ENCODE assay signal across 8 cellular contexts in genomic region chr14:22084393-22085281, GRCh38.
DNase-seq lines count a peak whose midpoint lies in the region; ATAC-seq, FAIRE-seq and TF ChIP-seq lines count a peak whose summit lies in the region.

No MANE protein-coding gene starts in this region.

- FAIRE-seq in GM12891 (lab: Jason Lieb, UNC), result peak; percentile 13

- no peak for ATAC-seq in GM21723 (IDR thresholded peaks at IDR 0.05; ENCODE audit: unreplicated experiment)

- no peaks in the 10 kb centered on the region for H3K27me3 Mint-ChIP-seq in activated naive CD8-positive, alpha-beta T cell

- H3K9me3 Mint-ChIP-seq in activated naive CD8-positive, alpha-beta T cell (ENCODE audit: low read depth), result no peaks in the 10 kb centered on the region

- no peak for TF ChIP-seq POLR2A in GM12891 (IDR thresholded peaks at IDR 0.05; ENCODE audit: low read depth, low read length)

- peak overlapping the region; percentile 80 for H3K27ac Mint-ChIP-seq in activated naive CD8-positive, alpha-beta T cell

- H3K36me3 Mint-ChIP-seq in activated naive CD8-positive, alpha-beta T cell, result no peaks in the 10 kb centered on the region

- peaks cover 29% of the 10 kb centered on the region for H3K4me1 Mint-ChIP-seq in activated naive CD8-positive, alpha-beta T cell (ENCODE audit: low read depth)

- peak overlapping the region; percentile 38 for H3K4me3 Mint-ChIP-seq in activated naive CD8-positive, alpha-beta T cell

- DNase-seq in CD1c-positive myeloid dendritic cell (ENCODE audit: extremely low spot score) (peak; percentile 68), GM12891 (ENCODE audit: insufficient read length, low spot score) (no peak), NCI-H2029 treated with DMSO at 0.1 percent for 48 hours (lab: John Stamatoyannopoulos, UW) (peak; percentile 2), hepatic stellate cell (ENCODE audit: low spot score) (peak; percentile 8), smooth muscle cell of the brain vasculature (ENCODE audit: low read depth, low spot score) (peak; percentile 26)
- DNase-seq in activated CD4-positive, alpha-beta T cell treated with anti-CD3 and anti-CD28 coated beads, Interleukin-2, amount 50 U/mL, for 1 hour, result no peak

TF ChIP-seq in GM12891, 5 proteins besides CTCF, POLR2A, EP300 and RAD21:
- TF ChIP-seq POU2F2 (IDR thresholded peaks at IDR 0.05; ENCODE audit: low read depth, low read length), result no peak
- TF ChIP-seq TAF1 (IDR thresholded peaks at IDR 0.05; ENCODE audit: low read depth, low read length), result no peak
- TF ChIP-seq PAX5 (IDR thresholded peaks at IDR 0.05; ENCODE audit: insufficient read depth, low read length, severe bottlenecking), result no peak
- no peak for TF ChIP-seq POLR2AphosphoS5 (IDR thresholded peaks at IDR 0.05; ENCODE audit: low read depth, low read length)
- TF ChIP-seq SPI1 (IDR thresholded peaks at IDR 0.05; ENCODE audit: low read depth, low read length), result no peak

Comparison
In these comparisons a context has a peak if more than half of its experiments do, and no peak if none do; other contexts are left out.
1. DNase-seq: peak in CD1c-positive myeloid dendritic cell (single experiment), NCI-H2029 treated with DMSO at 0.1 percent for 48 hours (single experiment), hepatic stellate cell (single experiment) and smooth muscle cell of the brain vasculature (single experiment); none in GM12891 (single experiment) and activated CD4-positive, alpha-beta T cell treated with anti-CD3 and anti-CD28 coated beads, Interleukin-2, amount 50 U/mL, for 1 hour (single experiment).